ENCODE assay signal across 8 cellular contexts in genomic region chr14:75011356-75012097, GRCh38. TPM values are rescaled to one million over a fixed set of nuclear protein-coding genes. Genes with fewer than 3 reads are reported as not detected.
A peak's percentile ranks its signal among the peaks of the same experiment; 100 is the strongest.
DNase-seq lines count a peak whose midpoint lies in the region; ATAC-seq lines count a peak whose summit lies in the region.
"Had no signal": no experiment of that assay in that cellular context is flagged by ENCODE, and none has a peak within 500 bp of the region (broad histone marks: within the 10 kb centered on the region; RNA-seq: fewer than 3 reads in every experiment).

No MANE protein-coding gene starts in this region.

- peak; percentile 20 for ATAC-seq in esophagus mucosa
- peak; percentile 96 for ATAC-seq in stimulated activated effector memory CD8-positive, alpha-beta T cell treated with anti-CD3 and anti-CD28 coated beads, Interleukin-12 subunit alpha, Interleukin-12 subunit beta, amount 100 ng/mL, for 72 hours

- no peak overlapping the region for H3K4me3 Mint-ChIP-seq in stimulated activated effector memory CD8-positive, alpha-beta T cell treated with anti-CD3 and anti-CD28 coated beads, Interleukin-12 subunit alpha, Interleukin-12 subunit beta, amount 100 ng/mL, for 72 hours
- H3K4me3 Mint-ChIP-seq: activated B cell treated with CpG ODN at 0.5 μM for 24 hours, memory B cell had no signal

- peak overlapping the region; percentile 43 for H3K27ac Mint-ChIP-seq in stimulated activated effector memory CD8-positive, alpha-beta T cell treated with anti-CD3 and anti-CD28 coated beads, Interleukin-12 subunit alpha, Interleukin-12 subunit beta, amount 100 ng/mL, for 72 hours
- H3K27ac Mint-ChIP-seq: activated B cell treated with CpG ODN at 0.5 μM for 24 hours, memory B cell had no signal

- no peaks in the 10 kb centered on the region for H3K9me3 Mint-ChIP-seq in stimulated activated effector memory CD8-positive, alpha-beta T cell treated with anti-CD3 and anti-CD28 coated beads, Interleukin-12 subunit alpha, Interleukin-12 subunit beta, amount 100 ng/mL, for 72 hours
- H3K9me3 Mint-ChIP-seq: activated B cell treated with CpG ODN at 0.5 μM for 24 hours, memory B cell had no signal

- peaks cover 23% of the 10 kb centered on the region for H3K4me1 Mint-ChIP-seq in stimulated activated effector memory CD8-positive, alpha-beta T cell treated with anti-CD3 and anti-CD28 coated beads, Interleukin-12 subunit alpha, Interleukin-12 subunit beta, amount 100 ng/mL, for 72 hours
- H3K4me1 Mint-ChIP-seq: activated B cell treated with CpG ODN at 0.5 μM for 24 hours had no signal

- DNase-seq in RKO (ENCODE audit: low spot score) (peak; percentile 78), Kasumi-1 (lab: John Stamatoyannopoulos, UW) (no peak), NCI-H446 treated with DMSO at 0.1 percent for 48 hours (lab: John Stamatoyannopoulos, UW) (no peak)
- no peak for DNase-seq in stimulated activated effector memory CD8-positive, alpha-beta T cell treated with anti-CD3 and anti-CD28 coated beads, Interleukin-12 subunit alpha, Interleukin-12 subunit beta, amount 100 ng/mL, for 72 hours (ENCODE audit: low spot score in 2 of 2)
- no peak for DNase-seq in stimulated activated CD4-positive, alpha-beta T cell treated with anti-CD3 and anti-CD28 coated beads, Interleukin-4, amount 100 ng/mL, for 1 hour
- DNase-seq: activated B cell treated with CpG ODN at 0.5 μM for 24 hours had no signal

- peaks cover 80% of the 10 kb centered on the region for H3K36me3 Mint-ChIP-seq in stimulated activated effector memory CD8-positive, alpha-beta T cell treated with anti-CD3 and anti-CD28 coated beads, Interleukin-12 subunit alpha, Interleukin-12 subunit beta, amount 100 ng/mL, for 72 hours

RNA-seq across cellular contexts. Expression of gene EIF2B2, which starts 8.8 kb away (rescaled TPM):
- 38.7 TPM for total RNA-seq in esophagus mucosa

RNA-seq across cellular contexts. Expression of gene MLH3, which starts 39.7 kb away (rescaled TPM):
- total RNA-seq in esophagus mucosa: 10.6 TPM

RNA-seq across cellular contexts. Expression of gene ACYP1, which starts 52.3 kb away (rescaled TPM):
- 8.3 TPM for total RNA-seq in esophagus mucosa

RNA-seq across cellular contexts. Expression of gene PGF, which starts 56.1 kb away (rescaled TPM):
- 4.1 TPM for total RNA-seq in esophagus mucosa
- total RNA-seq: activated B cell treated with CpG ODN at 0.5 μM for 24 hours had no signal

RNA-seq across cellular contexts. Expression of gene ZC2HC1C, which starts 57.9 kb away (rescaled TPM):
- 1.1 TPM for total RNA-seq in esophagus mucosa
